Comparison of ENCODE assay signal across 8 cellular contexts in the genomic region with DNA sequence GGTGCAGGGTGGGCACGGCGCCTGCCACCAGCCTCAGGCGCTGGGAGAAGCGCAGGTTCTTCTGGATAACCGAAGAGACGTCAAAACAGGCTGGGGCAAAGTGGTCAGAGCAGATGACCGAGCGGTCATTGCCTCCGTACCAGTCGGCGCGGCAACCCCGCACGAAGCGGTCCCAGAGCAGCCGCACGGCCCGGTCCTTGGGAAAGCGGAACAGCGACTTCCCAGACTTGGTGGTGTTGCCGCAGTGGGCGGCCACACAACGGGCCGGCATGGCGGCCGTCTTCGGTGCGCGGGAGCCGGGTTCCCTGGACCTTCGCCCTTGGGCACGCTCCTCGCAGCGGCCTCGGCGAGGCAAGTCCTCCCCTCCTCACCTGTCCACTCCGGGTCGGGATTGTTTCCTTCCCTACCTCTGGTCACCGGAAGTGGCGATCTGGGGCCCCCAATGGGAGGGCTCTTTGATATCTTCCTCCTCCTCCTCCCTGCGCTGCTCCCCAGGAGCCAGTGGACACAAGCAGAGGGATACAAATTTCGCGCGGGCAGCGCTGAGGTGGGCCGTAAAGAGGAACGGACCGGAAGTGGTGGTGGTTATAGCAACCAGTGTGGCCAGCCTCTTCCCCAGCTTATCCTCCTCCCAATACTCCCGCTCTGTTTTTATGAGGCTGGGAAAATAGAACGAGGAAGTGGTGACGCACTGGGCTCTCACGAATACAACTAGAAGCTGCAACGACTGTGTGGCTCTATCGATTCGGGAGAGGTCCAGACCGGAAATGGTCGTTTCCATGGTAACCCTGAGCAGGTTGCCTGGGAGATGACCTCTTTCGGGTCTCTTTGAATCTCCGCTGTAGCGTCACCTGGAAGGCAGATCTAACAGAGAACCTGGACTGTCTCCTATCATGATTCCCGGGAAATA. TPM values are rescaled to one million over a fixed set of nuclear protein-coding genes. Genes with fewer than 3 reads are reported as not detected.
DNase-seq lines count a peak whose midpoint lies in the region; ATAC-seq and TF ChIP-seq lines count a peak whose summit lies in the region.

A gene with protein sequence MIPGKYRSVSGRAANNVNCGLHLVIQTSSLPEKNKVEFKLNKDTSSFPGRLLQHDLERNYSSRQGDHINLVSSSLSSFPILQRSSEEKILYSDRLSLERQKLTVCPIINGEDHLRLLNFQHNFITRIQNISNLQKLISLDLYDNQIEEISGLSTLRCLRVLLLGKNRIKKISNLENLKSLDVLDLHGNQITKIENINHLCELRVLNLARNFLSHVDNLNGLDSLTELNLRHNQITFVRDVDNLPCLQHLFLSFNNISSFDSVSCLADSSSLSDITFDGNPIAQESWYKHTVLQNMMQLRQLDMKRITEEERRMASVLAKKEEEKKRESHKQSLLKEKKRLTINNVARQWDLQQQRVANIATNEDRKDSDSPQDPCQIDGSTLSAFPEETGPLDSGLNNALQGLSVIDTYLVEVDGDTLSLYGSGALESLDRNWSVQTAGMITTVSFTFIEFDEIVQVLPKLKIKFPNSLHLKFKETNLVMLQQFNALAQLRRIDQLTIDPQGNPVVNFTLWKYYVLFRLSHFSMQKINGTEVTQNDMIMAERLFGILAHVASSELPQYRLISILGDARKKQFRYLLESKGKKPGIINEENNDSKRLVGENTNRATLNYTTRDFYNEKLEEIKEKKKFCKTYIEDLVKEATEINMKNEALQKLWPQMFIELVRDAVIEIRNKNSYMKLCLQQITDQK (plus strand): TSS at position 825 of the 910 bp plus-strand sequence. CDS start 69 bp downstream, at position 894.
A gene (minus strand): TSS at position 432 of the 910 bp plus-strand sequence. CDS start 161 bp downstream, at position 271.

- peak within 1 kb of the TSS; percentile 65 to 87 for H3K4me3 ChIP-seq in foreskin fibroblast (ENCODE audit: low read depth in 1 of 2, low read length in 2 of 2)
- H3K4me3 ChIP-seq in naive thymus-derived CD4-positive, alpha-beta T cell (ENCODE audit: low read length): peak within 1 kb of the TSS; percentile 59

- peak within 1 kb of the TSS; percentile 74 to 89 (median 82) for H3K4me3 Mint-ChIP-seq in naive thymus-derived CD4-positive, alpha-beta T cell

- no peaks in the 10 kb centered on the region for H3K9me3 ChIP-seq in naive thymus-derived CD4-positive, alpha-beta T cell (ENCODE audit: control insufficient read depth in 2 of 3, low read length in 3 of 3)

- H3K36me3 Mint-ChIP-seq in naive thymus-derived CD4-positive, alpha-beta T cell: peaks cover 0 to 4% (median 0%) of the 10 kb centered on the region in 5 donors

- peaks cover 10 to 20% (median 12%) of the 10 kb centered on the region in 7 donors for H3K4me1 Mint-ChIP-seq in naive thymus-derived CD4-positive, alpha-beta T cell

- peaks cover 0 to 13% (median 0%) of the 10 kb centered on the region in 11 donors for H3K9me3 Mint-ChIP-seq in naive thymus-derived CD4-positive, alpha-beta T cell

- peak within 1 kb of the TSS in 2 of 9 donors; percentile 23 to 54 for H3K27ac Mint-ChIP-seq in naive thymus-derived CD4-positive, alpha-beta T cell

- peaks cover 60 to 70% (median 65%) of the 10 kb centered on the region in 5 donors for H3K27me3 Mint-ChIP-seq in naive thymus-derived CD4-positive, alpha-beta T cell

- peak; percentile 21 for DNase-seq in CMK (ENCODE audit: low read depth)
- peak; percentile 91 for DNase-seq in NCI-H774 (lab: John Stamatoyannopoulos, UW)
- DNase-seq in activated T-helper 9 cell treated with anti-CD3 and anti-CD28 coated beads, Interleukin-2, amount 50 U/mL, for 16 hours (ENCODE audit: low read depth): peak; percentile 13
- peak; percentile 97 to 98 for DNase-seq in foreskin fibroblast
- peak in 2 of 9 donors; percentile 1 to 29 for DNase-seq in naive thymus-derived CD4-positive, alpha-beta T cell

- no peak within 1 kb of the TSS for H3K27ac ChIP-seq in naive thymus-derived CD4-positive, alpha-beta T cell (ENCODE audit: low read depth, low read length)
- peak within 1 kb of the TSS; percentile 79 for H3K27ac ChIP-seq in temporal lobe (ENCODE audit: low read depth, low read length)

- POLR2A ChIA-PET in naive thymus-derived CD4-positive, alpha-beta T cell (lab: Charles Lee): no interaction called here

- H3K4me1 ChIP-seq in naive thymus-derived CD4-positive, alpha-beta T cell (ENCODE audit: control insufficient read depth in 2 of 2, insufficient read depth in 2 of 2, low read length in 2 of 2): peaks cover 0 to 10% of the 10 kb centered on the region in 2 donors

- intact Hi-C loops in naive thymus-derived CD4-positive, alpha-beta T cell (cut with micrococcal nuclease): no loop called here

- H3K27me3 ChIP-seq in naive thymus-derived CD4-positive, alpha-beta T cell (ENCODE audit: control insufficient read depth in 2 of 2, insufficient read depth in 2 of 2, low read length in 2 of 2): peaks cover 0 to 17% of the 10 kb centered on the region in 2 donors

- no peak for TF ChIP-seq CTCF in foreskin fibroblast (IDR thresholded peaks at IDR 0.05; ENCODE audit: low read depth, low read length)

- CTCF ChIA-PET in naive thymus-derived CD4-positive, alpha-beta T cell (lab: Charles Lee): no interaction called here

- H3K36me3 ChIP-seq in naive thymus-derived CD4-positive, alpha-beta T cell (ENCODE audit: control insufficient read depth in 2 of 3, insufficient read depth in 3 of 3, low read length in 3 of 3): no peaks in the 10 kb centered on the region

- ATAC-seq in GM19455 (IDR thresholded peaks at IDR 0.05; ENCODE audit: unreplicated experiment): peak; percentile 79
- ATAC-seq in HG03558 (IDR thresholded peaks at IDR 0.05; ENCODE audit: extremely low read depth, unreplicated experiment): peak; percentile 52
- peak; percentile 55 for ATAC-seq in naive thymus-derived CD4-positive, alpha-beta T cell

RNA-seq across cellular contexts. Expression of the first gene that starts in this region (rescaled TPM):
- not detected for total RNA-seq in naive thymus-derived CD4-positive, alpha-beta T cell
- polyA plus RNA-seq in naive thymus-derived CD4-positive, alpha-beta T cell: not detected
- 95.6 TPM for total RNA-seq in temporal lobe

RNA-seq across cellular contexts. Expression of the second gene that starts in this region (rescaled TPM):
- under 1 TPM in 1 of 5 experiments, not detected in 4; 0.24 TPM for total RNA-seq in naive thymus-derived CD4-positive, alpha-beta T cell
- not detected for polyA plus RNA-seq in naive thymus-derived CD4-positive, alpha-beta T cell
- 3.9 TPM for total RNA-seq in temporal lobe

Comparison
In these comparisons a context has a peak if more than half of its experiments do, and no peak if none do; other contexts are left out.
1. RNA of the first gene that starts in this region (total RNA-seq): 95.6 TPM in temporal lobe (single experiment); not detected in naive thymus-derived CD4-positive, alpha-beta T cell; every median in the first group is over 10 times any median in the second.
2. Peak in ATAC-seq and H3K4me3 ChIP-seq in naive thymus-derived CD4-positive, alpha-beta T cell; RNA of the genes that start here not detected or under 1 TPM.
3. Peak in every context shown above with its lines, with median percentiles within 50 percentile points of each other: ATAC-seq.